In genomic region chr1:96358057-96358456, GRCh38 we compare ENCODE assay signal across 22 cellular contexts.
DNase-seq lines count a peak whose midpoint lies in the region; ATAC-seq, FAIRE-seq and TF ChIP-seq lines count a peak whose summit lies in the region.
"Had no signal": no experiment of that assay in that cellular context is flagged by ENCODE, and none has a peak within 500 bp of the region (broad histone marks: within the 10 kb centered on the region; RNA-seq: fewer than 3 reads in every experiment).

No MANE protein-coding gene starts in this region.

- no TSS peak for BruUV-seq in HepG2 (replicated peaks; lab: Mats Ljungman, UMichigan)
- no TSS peak for BruUV-seq in IMR-90 (replicated peaks; lab: Mats Ljungman, UMichigan)

- no peak for FAIRE-seq in HepG2 (lab: Jason Lieb, UNC)
- FAIRE-seq: A204.1, GM12878, GM18507 had no signal

- H2AK9ac ChIP-seq in IMR-90 (replicated peaks; ENCODE audit: low read depth, low read length, poor library complexity) = no peak overlapping the region

- TF ChIP-seq CTCF in HepG2 (CRISPR knock-in tag; IDR thresholded peaks at IDR 0.05) (no peak), right lobe of liver (IDR thresholded peaks at IDR 0.05) (no peak), IMR-90 (conservative IDR thresholded peaks at IDR 0.05; ENCODE audit: low read depth, low read length) (no peak), WI38 (IDR thresholded peaks at IDR 0.05; ENCODE audit: low read depth, low read length) (peak; percentile 13; the same call in 1 of the 2 replicates), foreskin keratinocyte (conservative IDR thresholded peaks at IDR 0.05) (no peak), GM13976 (IDR thresholded peaks at IDR 0.05; ENCODE audit: borderline replicate concordance, control extremely low read depth, extremely low read depth, insufficient read depth, missing control alignments) (no peak), foreskin fibroblast (IDR thresholded peaks at IDR 0.05; ENCODE audit: low read depth, low read length) (no peak)

- whole genome bisulfite sequencing in HepG2 (ENCODE audit: low lambda C conversion rate) = 61% methylated on average over 3 of the region's 3 CpGs
- WGBS in right lobe of liver (ENCODE audit: insufficient coverage, low coverage, low lambda C conversion rate, missing lambda C conversion rate) = 92% methylated on average over 3 of the region's 3 CpGs
- no CpG with 5 or more reads among the region's 3 CpGs for WGBS in IMR-90 (ENCODE audit: extremely low coverage in 2 of 2, insufficient read length in 1 of 2), 2 experiments

- no peak overlapping the region for H4K91ac ChIP-seq in IMR-90 (ENCODE audit: insufficient read depth, low read depth, low read length)

- CTCF ChIA-PET in HepG2 (lab: Yijun Ruan, JAX; ENCODE audit: low intra/inter-chr PET ratio, low total read pairs) = no interaction called here
- CTCF ChIA-PET in IMR-90 (lab: Yijun Ruan, JAX) = no interaction called here

- H3K18ac ChIP-seq in IMR-90 (ENCODE audit: low read depth, low read length) = no peak overlapping the region

- no peak for TF ChIP-seq POLR2A in HepG2 (IDR thresholded peaks at IDR 0.05; ENCODE audit: insufficient read depth in 1 of 2, low read depth in 2 of 2, low read length in 2 of 2)
- no peak for TF ChIP-seq POLR2A in right lobe of liver (IDR thresholded peaks at IDR 0.05)
- no peak for TF ChIP-seq POLR2A in IMR-90 (IDR thresholded peaks at IDR 0.05; ENCODE audit: low read depth, low read length)

- no peaks in the 10 kb centered on the region for H3K9me1 ChIP-seq in IMR-90 (ENCODE audit: insufficient read depth, low read length)

- TF ChIP-seq EP300 in HepG2 (IDR thresholded peaks at IDR 0.05; ENCODE audit: low read depth in 2 of 2, low read length in 2 of 2) = no peak
- no peak for TF ChIP-seq EP300 in HepG2 (CRISPR knock-in tag; IDR thresholded peaks at IDR 0.05; ENCODE audit: borderline replicate concordance)

- no peaks in the 10 kb centered on the region for H3K36me3 ChIP-seq in HepG2 (replicated peaks in 1 of 2; ENCODE audit: control insufficient read depth in 1 of 2, insufficient read depth in 2 of 2, low read length in 2 of 2)
- no peaks in the 10 kb centered on the region for H3K36me3 ChIP-seq in right lobe of liver
- no peaks in the 10 kb centered on the region for H3K36me3 ChIP-seq in IMR-90 (ENCODE audit: control insufficient read depth, insufficient read depth, low read length)

- H3K23ac ChIP-seq in IMR-90 (ENCODE audit: low read depth, low read length) = no peak overlapping the region

- H4K20me1 ChIP-seq in HepG2 (ENCODE audit: insufficient read depth, low read length) (no peaks in the 10 kb centered on the region), IMR-90 (ENCODE audit: insufficient read depth, low read length) (no peaks in the 10 kb centered on the region)

- H3K27ac ChIP-seq in HepG2 (ENCODE audit: extremely low read length, insufficient read depth, low read length) (no peak overlapping the region), right lobe of liver (no peak overlapping the region), IMR-90 (ENCODE audit: insufficient read depth, low read length) (no peak overlapping the region), foreskin keratinocyte (peak overlapping the region; percentile 71)
- H3K27ac ChIP-seq: 22Rv1 had no signal

- no peak overlapping the region for H2AK5ac ChIP-seq in IMR-90 (ENCODE audit: low read depth, low read length)

- no peaks in the 10 kb centered on the region for H3K79me1 ChIP-seq in IMR-90 (ENCODE audit: low read depth in 1 of 2, low read length in 2 of 2)

- H3K56ac ChIP-seq in IMR-90 (ENCODE audit: extremely low read depth, insufficient read depth, low read length) = no peak overlapping the region

- H3K27me3 ChIP-seq in HepG2 (ENCODE audit: control insufficient read depth in 1 of 2, insufficient read depth in 2 of 2, low read length in 2 of 2) (no peaks in the 10 kb centered on the region; a peak in 1 of 5 replicates), right lobe of liver (no peaks in the 10 kb centered on the region), IMR-90 (ENCODE audit: control insufficient read depth, insufficient read depth, low read length) (no peaks in the 10 kb centered on the region), foreskin keratinocyte (no peaks in the 10 kb centered on the region)

- intact Hi-C loops in HepG2 (cut with micrococcal nuclease; ENCODE audit: unreplicated experiment) (no loop called here), right lobe of liver (cut with DNase I) (no loop called here), IMR-90 (cut with micrococcal nuclease) (no loop called here)

- H2BK15ac ChIP-seq in IMR-90 (ENCODE audit: low read depth, low read length) = no peak overlapping the region

- no peaks in the 10 kb centered on the region for H3K79me2 ChIP-seq in HepG2 (ENCODE audit: insufficient read depth, low read length)

- no peak overlapping the region for H4K5ac ChIP-seq in IMR-90 (ENCODE audit: low read depth, low read length)

- H2AFZ ChIP-seq in HepG2 (ENCODE audit: low read length) = no peak overlapping the region
- H2AFZ ChIP-seq in IMR-90 (replicated peaks; ENCODE audit: low read length, poor library complexity) = no peak overlapping the region
- H2AFZ ChIP-seq: GM23338 had no signal

- POLR2A ChIA-PET in HepG2 (lab: Yijun Ruan, JAX) = no interaction called here
- POLR2A ChIA-PET in IMR-90 (lab: Charles Lee; ENCODE audit: unreplicated experiment) = no interaction called here

- H3K4ac ChIP-seq in IMR-90 (ENCODE audit: low read depth, low read length) = no peak overlapping the region

- no peak for DNase-seq in HepG2 (ENCODE audit: low spot score)
- no peak for DNase-seq in right lobe of liver
- no peak for DNase-seq in IMR-90
- no peak for DNase-seq in foreskin keratinocyte
- DNase-seq in GM13976 (ENCODE audit: low spot score) = no peak
- no peak for DNase-seq in foreskin fibroblast
- no peak for DNase-seq in NCI-H345 treated with DMSO at 0.1 percent for 48 hours (lab: John Stamatoyannopoulos, UW; ENCODE audit: unreplicated experiment)
- DNase-seq: C1 segment of cervical spinal cord; Calu3; CD4-positive, alpha-beta memory T cell; COR-L47; DMS79; EL; GDM1; H9 had no signal

- H3K14ac ChIP-seq in IMR-90 (replicated peaks; ENCODE audit: low read depth, low read length) = no peak overlapping the region

- H3K9ac ChIP-seq in HepG2 (ENCODE audit: insufficient read depth, low read depth, low read length) (no peak overlapping the region), IMR-90 (ENCODE audit: low read depth, low read length) (no peak overlapping the region)

- no peak overlapping the region for H2BK20ac ChIP-seq in IMR-90 (ENCODE audit: low read depth, low read length)

- H2BK5ac ChIP-seq in IMR-90 (ENCODE audit: low read depth, low read length, poor library complexity, severe bottlenecking) = no peak overlapping the region

- in situ Hi-C loops in HepG2 (cut with HindIII; ENCODE audit: extremely low pct_ligation_motif_present, low pct_unique_long_range_greater_than_20kb) (no loop called here), IMR-90 (cut with MboI; ENCODE audit: low sequenced_read_pairs) (no loop called here), GM13976 (cut with MboI; ENCODE audit: low sequenced_read_pairs, unreplicated experiment) (no loop called here)

- dilution Hi-C loops in IMR-90 (cut with HindIII; ENCODE audit: low sequenced_read_pairs, unreplicated experiment) = no loop called here

- H4K8ac ChIP-seq in IMR-90 (ENCODE audit: low read depth in 2 of 2, low read length in 2 of 2) = no peak overlapping the region

- H3K4me2 ChIP-seq in HepG2 (ENCODE audit: low read depth, low read length) (no peak overlapping the region), IMR-90 (ENCODE audit: low read depth, low read length) (no peak overlapping the region)
- H3K4me2 ChIP-seq: GM23338 had no signal

- ATAC-seq in HepG2 = no peak
- no peak for ATAC-seq in right lobe of liver
- no peak for ATAC-seq in IMR-90 (ENCODE audit: low read depth)
- no peak for ATAC-seq in foreskin keratinocyte
- ATAC-seq: GM12878, GM23338, HCT116 had no signal

- no peak overlapping the region for H3K4me3 ChIP-seq in HepG2 (replicated peaks in 1 of 3; ENCODE audit: insufficient read depth in 1 of 3, low read depth in 2 of 3, low read length in 3 of 3)
- no peak overlapping the region for H3K4me3 ChIP-seq in right lobe of liver
- no peak overlapping the region for H3K4me3 ChIP-seq in IMR-90 (ENCODE audit: insufficient read depth, low read depth, low read length)
- no peak overlapping the region for H3K4me3 ChIP-seq in WI38 (ENCODE audit: low read depth, low read length)
- no peak overlapping the region for H3K4me3 ChIP-seq in foreskin fibroblast (ENCODE audit: low read depth in 1 of 2, low read length in 2 of 2)
- H3K4me3 ChIP-seq: GM12878, GM23338 had no signal

- H3K4me1 ChIP-seq in HepG2 (ENCODE audit: insufficient read depth, low read length) (no peaks in the 10 kb centered on the region), right lobe of liver (no peaks in the 10 kb centered on the region), IMR-90 (ENCODE audit: control insufficient read depth, insufficient read depth, low read length) (peaks cover 11% of the 10 kb centered on the region), foreskin keratinocyte (peaks cover 24% of the 10 kb centered on the region)

- H2BK120ac ChIP-seq in IMR-90 (ENCODE audit: low read depth, low read length) = no peak overlapping the region

- H3K9me3 ChIP-seq in HepG2 (ENCODE audit: low read length) (no peaks in the 10 kb centered on the region), right lobe of liver (no peaks in the 10 kb centered on the region), IMR-90 (ENCODE audit: control insufficient read depth, insufficient read depth, low read length) (no peaks in the 10 kb centered on the region)

- TF ChIP-seq RAD21 in HepG2 (CRISPR knock-in tag; IDR thresholded peaks at IDR 0.05) = no peak
- TF ChIP-seq RAD21 in IMR-90 (IDR thresholded peaks at IDR 0.05; ENCODE audit: low read length) = no peak

TF ChIP-seq in HepG2, 621 proteins besides CTCF, POLR2A, EP300 and RAD21 (continues in another document):
- peak; percentile 12 to 60; a peak in 1 of 4 replicates for TF ChIP-seq MAFK (conservative IDR thresholded peaks at IDR 0.05 in 1 of 2, IDR thresholded peaks at IDR 0.05 in 1 of 2; ENCODE audit: low read length in 2 of 2)
- 0 out of 2 replicates have a peak, but pooled peaks have one; percentile 6 for TF ChIP-seq MAFF (IDR thresholded peaks at IDR 0.05; ENCODE audit: low read depth, low read length)

TF ChIP-seq in IMR-90, 13 proteins besides CTCF, POLR2A, EP300 and RAD21:
- TF ChIP-seq MAFK (IDR thresholded peaks at IDR 0.05; ENCODE audit: low read depth, low read length) (peak; percentile 21; the same call in 1 of the 2 replicates), SMC3 (IDR thresholded peaks at IDR 0.05; ENCODE audit: low read depth, low read length) (no peak)
TF ChIP-seq in IMR-90: peak in this region for 1.
